In the genomic region with DNA sequence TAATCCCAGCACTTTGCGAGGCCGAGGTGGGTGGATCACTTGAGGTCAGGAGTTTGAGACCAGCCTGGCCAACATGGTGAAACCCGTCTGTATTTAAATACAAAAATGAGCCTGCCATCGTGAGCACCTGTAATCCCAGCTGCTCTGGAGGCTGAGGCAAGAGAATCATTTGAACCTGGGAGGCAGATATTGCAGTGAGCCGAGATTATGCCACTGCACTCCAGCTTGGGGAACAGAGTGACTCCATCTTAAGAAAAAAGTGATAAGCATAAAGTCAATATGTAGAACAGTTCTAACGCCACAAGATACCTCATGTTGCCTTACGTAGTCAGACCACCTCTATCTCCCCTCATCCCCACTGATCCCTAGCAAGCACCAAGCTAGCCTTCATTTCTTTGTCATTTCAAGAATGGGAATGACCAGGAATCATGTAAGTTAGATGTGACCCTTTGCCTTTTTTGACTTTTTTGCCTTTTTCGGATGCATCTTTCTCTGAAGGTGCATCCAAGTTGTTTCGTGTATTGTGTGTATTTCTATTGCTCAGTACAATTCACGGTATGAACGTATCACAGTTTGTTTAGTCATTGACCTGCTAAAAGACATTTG, we compare ENCODE assay signal across 1 cellular context.
TF ChIP-seq lines count a peak whose summit lies in the region.

No MANE protein-coding gene starts in this region.

TF ChIP-seq in GM12878, 131 proteins besides CTCF, POLR2A, EP300 and RAD21:
- TF ChIP-seq POLR2AphosphoS2 (IDR thresholded peaks at IDR 0.05; ENCODE audit: low read depth, low read length) = peak; percentile 25; the same call in 1 of the 2 replicates
- peak; percentile 78 for TF ChIP-seq POLR2AphosphoS5 (IDR thresholded peaks at IDR 0.05; ENCODE audit: low read length)
- peak; percentile 36 for TF ChIP-seq BCL3 (IDR thresholded peaks at IDR 0.05; ENCODE audit: borderline replicate concordance, insufficient read depth, low read depth, low read length, poor library complexity, severe bottlenecking)
- TF ChIP-seq PAX5 (IDR thresholded peaks at IDR 0.05; ENCODE audit: borderline replicate concordance, low read depth, low read length) = peak; percentile 9; the same call in 1 of the 2 replicates
- TF ChIP-seq PML (IDR thresholded peaks at IDR 0.05; ENCODE audit: low read length) = peak; percentile 51; the same call in 1 of the 2 replicates
- TF ChIP-seq ZNF217 (IDR thresholded peaks at IDR 0.05) = no peak
- TF ChIP-seq TAF1 (IDR thresholded peaks at IDR 0.05; ENCODE audit: borderline replicate concordance, low read depth, low read length) = no peak
- no peak for TF ChIP-seq SKIL (IDR thresholded peaks at IDR 0.05; ENCODE audit: low read depth, poor library complexity, severe bottlenecking)
- peak; percentile 77; the same call in 1 of the 2 replicates for TF ChIP-seq MTA3 (IDR thresholded peaks at IDR 0.05; ENCODE audit: borderline replicate concordance, low read length)
- TF ChIP-seq MYC (IDR thresholded peaks at IDR 0.05; ENCODE audit: insufficient read depth, insufficient read length, insufficient replicate concordance, low read length, severe bottlenecking) = no peak
- no peak for TF ChIP-seq YBX1 (IDR thresholded peaks at IDR 0.05)
- TF ChIP-seq STAT1 (conservative IDR thresholded peaks at IDR 0.05) = no peak
- TF ChIP-seq ZBED1 (IDR thresholded peaks at IDR 0.05; ENCODE audit: borderline replicate concordance) = peak; percentile 80; the same call in 1 of the 2 replicates
